Comparison of ENCODE assay signal across 8 cellular contexts in genomic region chr1:148371551-148371994, GRCh38.
A peak's percentile ranks its signal among the peaks of the same experiment; 100 is the strongest.
DNase-seq lines count a peak whose midpoint lies in the region; ATAC-seq and TF ChIP-seq lines count a peak whose summit lies in the region.
"Not testable (repeated sequence)": the region's sequence is repeated elsewhere in the genome, so short reads cannot be mapped to it uniquely, and the experiment has no call there.

No MANE protein-coding gene starts in this region.

- peak; percentile 54 for DNase-seq in GDM1 (lab: John Stamatoyannopoulos, UW)
- peak; percentile 85 for DNase-seq in OCI-LY7 (ENCODE audit: low spot score)
- peak; percentile 81 for DNase-seq in activated CD4-positive, alpha-beta memory T cell treated with anti-CD3 and anti-CD28 coated beads, Interleukin-2, amount 10 ng/mL, durations not matched to agents 7 days and 5 days
- peak; percentile 71 for DNase-seq in central memory CD4-positive, alpha-beta T cell
- DNase-seq in hypothalamus (lab: John Stamatoyannopoulos, UW), result peak in 42 of 51 donors; percentile 2 to 78 (median 31)
- DNase-seq in psoas muscle, result peak in 1 of 2 donors; percentile 32
- DNase-seq in tibial nerve (ENCODE audit: low spot score in 2 of 2), result peak; percentile 42 to 82

- H3K79me2 ChIP-seq in KMS-11 (ENCODE audit: insufficient read depth, low read depth); OCI-LY7 (ENCODE audit: insufficient read depth, low read depth, low read length): not testable (repeated sequence)

- CTCF ChIA-PET in OCI-LY7 (lab: Charles Lee; ENCODE audit: unreplicated experiment), result not testable (repeated sequence)
- CTCF ChIA-PET in activated CD4-positive, alpha-beta memory T cell treated with anti-CD3 and anti-CD28 coated beads, Interleukin-2, amount 10 ng/mL, durations not matched to agents 7 days and 5 days (lab: Charles Lee), result interaction anchor here (1.2 to 3.1 kb wide), 3 partner anchors 7 to 31 kb away, joined by 3 to 12 read pairs (median 5); no protein-coding TSS in a partner anchor

- not testable (repeated sequence) for H3K27me3 ChIP-seq in KMS-11 (ENCODE audit: insufficient read depth, low read depth); psoas muscle (ENCODE audit: insufficient read depth in 3 of 3, low read length in 2 of 3); tibial nerve

- peak overlapping the region; percentile 95 for H3K27ac Mint-ChIP-seq in activated CD4-positive, alpha-beta memory T cell treated with anti-CD3 and anti-CD28 coated beads, Interleukin-2, amount 10 ng/mL, durations not matched to agents 7 days and 5 days

- H3K4me2 ChIP-seq in KMS-11, result not testable (repeated sequence)
- H3K4me2 ChIP-seq in OCI-LY7 (ENCODE audit: low read length), result peak overlapping the region; percentile 29; the same call in 1 of the 2 replicates

- intact Hi-C loops in OCI-LY7 (cut with micrococcal nuclease; ENCODE audit: unreplicated experiment), result loop anchor here (5.0 kb wide), 1 partner anchor 39 kb away; no protein-coding TSS in a partner anchor
- intact Hi-C loops in psoas muscle (cut with DNase I), result not testable (repeated sequence)

- not testable (repeated sequence) for H2AFZ ChIP-seq in KMS-11 (ENCODE audit: low read depth)
- peak overlapping the region; percentile 82 for H2AFZ ChIP-seq in OCI-LY7 (ENCODE audit: low read length)

- not testable (repeated sequence) for BruUV-seq in OCI-LY7 (replicated peaks; lab: Mats Ljungman, UMichigan)

- not testable (repeated sequence) for H3K36me3 ChIP-seq in KMS-11 (ENCODE audit: insufficient read depth); OCI-LY7 (ENCODE audit: insufficient read depth, low read length); psoas muscle (ENCODE audit: insufficient read depth in 1 of 2, low read depth in 1 of 2); tibial nerve

- peak; percentile 60 to 75 (median 62) for ATAC-seq in psoas muscle

- not testable (repeated sequence) for TF ChIP-seq POLR2A in tibial nerve (IDR thresholded peaks at IDR 0.05)

- H4K20me1 ChIP-seq in KMS-11 (ENCODE audit: insufficient read depth); OCI-LY7 (ENCODE audit: insufficient read depth, low read length): not testable (repeated sequence)

- H3K9me2 ChIP-seq in OCI-LY7 (ENCODE audit: insufficient read depth, low read length), result not testable (repeated sequence)

- H3K27me3 Mint-ChIP-seq in activated CD4-positive, alpha-beta memory T cell treated with anti-CD3 and anti-CD28 coated beads, Interleukin-2, amount 10 ng/mL, durations not matched to agents 7 days and 5 days, result not testable (repeated sequence)

- H3K36me3 Mint-ChIP-seq in activated CD4-positive, alpha-beta memory T cell treated with anti-CD3 and anti-CD28 coated beads, Interleukin-2, amount 10 ng/mL, durations not matched to agents 7 days and 5 days (ENCODE audit: low read depth), result not testable (repeated sequence)

- 15 to 32% (median 19%) methylated on average over 4 of the region's 4 CpGs for WGBS in psoas muscle, 3 donors
- 18 to 22% methylated on average over 4 of the region's 4 CpGs for WGBS in tibial nerve, 2 donors

- H3K4me3 Mint-ChIP-seq in activated CD4-positive, alpha-beta memory T cell treated with anti-CD3 and anti-CD28 coated beads, Interleukin-2, amount 10 ng/mL, durations not matched to agents 7 days and 5 days, result not testable (repeated sequence)

- peaks cover 40% of the 10 kb centered on the region for H3K4me1 Mint-ChIP-seq in activated CD4-positive, alpha-beta memory T cell treated with anti-CD3 and anti-CD28 coated beads, Interleukin-2, amount 10 ng/mL, durations not matched to agents 7 days and 5 days

- not testable (repeated sequence) for H3K4me1 ChIP-seq in KMS-11 (ENCODE audit: low read depth, poor library complexity, severe bottlenecking); psoas muscle; tibial nerve
- peaks cover 33% of the 10 kb centered on the region for H3K4me1 ChIP-seq in OCI-LY7 (ENCODE audit: insufficient read depth, low read length, poor library complexity, severe bottlenecking)

- not testable (repeated sequence) for H3K4me3 ChIP-seq in KMS-11 (IDR thresholded peaks at IDR 0.05; ENCODE audit: insufficient read depth, low read depth, low read length); OCI-LY7 (ENCODE audit: low read depth, low read length, poor library complexity, severe bottlenecking); psoas muscle; tibial nerve

- TF ChIP-seq CTCF in KMS-11 (conservative IDR thresholded peaks at IDR 0.05; ENCODE audit: low read depth, low read length), result peak; percentile 99
- peak; percentile 86 for TF ChIP-seq CTCF in OCI-LY7 (conservative IDR thresholded peaks at IDR 0.05; ENCODE audit: low read length)
- peak; percentile 58 for TF ChIP-seq CTCF in psoas muscle (IDR thresholded peaks at IDR 0.05)
- TF ChIP-seq CTCF in tibial nerve (IDR thresholded peaks at IDR 0.05), result peak; percentile 47 to 82 (median 68)

- H3K9ac ChIP-seq in KMS-11, result not testable (repeated sequence)

- H3K9me3 Mint-ChIP-seq in activated CD4-positive, alpha-beta memory T cell treated with anti-CD3 and anti-CD28 coated beads, Interleukin-2, amount 10 ng/mL, durations not matched to agents 7 days and 5 days, result not testable (repeated sequence)

- TF ChIP-seq EP300 in tibial nerve (IDR thresholded peaks at IDR 0.05), result not testable (repeated sequence)

- H3K9me3 ChIP-seq in OCI-LY7 (ENCODE audit: low read length); psoas muscle; tibial nerve: not testable (repeated sequence)

- POLR2A ChIA-PET in OCI-LY7 (lab: Charles Lee), result interaction anchor here (1.1 to 1.9 kb wide), 2 partner anchors 17 to 35 kb away, joined by 3 to 4 read pairs; no protein-coding TSS in a partner anchor
- POLR2A ChIA-PET in activated CD4-positive, alpha-beta memory T cell treated with anti-CD3 and anti-CD28 coated beads, Interleukin-2, amount 10 ng/mL, durations not matched to agents 7 days and 5 days (lab: Charles Lee), result interaction anchor here (0.8 to 5.1 kb wide), 10 partner anchors 11 to 151 kb away, joined by 3 to 57 read pairs (median 4); no protein-coding TSS in a partner anchor

- H3K27ac ChIP-seq in KMS-11; OCI-LY7 (ENCODE audit: low read depth, low read length, poor library complexity, severe bottlenecking); psoas muscle; tibial nerve: not testable (repeated sequence)
